Comparison of ENCODE assay signal across 8 cellular contexts in the genomic region with DNA sequence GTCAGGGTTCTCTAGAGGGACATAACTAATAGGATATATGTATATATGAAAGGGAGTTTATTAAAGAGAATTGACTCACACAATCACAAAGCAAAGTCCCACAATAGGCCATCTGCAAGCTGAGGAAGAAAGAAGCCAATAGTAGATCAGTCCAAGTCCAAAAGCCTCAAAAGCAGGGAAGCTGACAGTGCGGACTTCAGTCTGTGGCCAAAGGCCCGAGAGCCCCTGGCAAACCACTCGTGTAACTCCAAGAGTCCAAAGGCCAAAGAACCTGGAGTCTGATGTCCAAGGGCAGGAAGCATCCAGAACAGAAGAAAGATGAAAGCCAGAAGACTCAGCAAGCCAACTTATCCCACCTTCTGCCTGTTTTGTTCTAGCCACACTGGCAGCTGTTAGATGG. TPM values are rescaled to one million over a fixed set of nuclear protein-coding genes. Genes with fewer than 3 reads are reported as not detected.
A peak's percentile ranks its signal among the peaks of the same experiment; 100 is the strongest.
DNase-seq lines count a peak whose midpoint lies in the region; ATAC-seq and TF ChIP-seq lines count a peak whose summit lies in the region.
"Not testable (repeated sequence)": the region's sequence is repeated elsewhere in the genome, so short reads cannot be mapped to it uniquely, and the experiment has no call there.

No MANE protein-coding gene starts in this region.

- BruUV-seq in Calu3 (replicated peaks; lab: Mats Ljungman, UMichigan) = TSS peak; percentile 9

- H3K9me3 Mint-ChIP-seq in Calu3 (ENCODE audit: low read depth, unreplicated experiment); activated CD4-positive, alpha-beta T cell treated with anti-CD3 and anti-CD28 coated beads for 36 hours (ENCODE audit: low read depth); activated T-cell treated with anti-CD3 and anti-CD28 coated beads, Interleukin-2, amount 50 U/mL, for 72 hours; activated naive CD8-positive, alpha-beta T cell (ENCODE audit: low read depth); naive thymus-derived CD4-positive, alpha-beta T cell; type B pancreatic cell: not testable (repeated sequence)

- H3K4me3 Mint-ChIP-seq in Calu3 (ENCODE audit: low read depth, unreplicated experiment); activated CD4-positive, alpha-beta T cell treated with anti-CD3 and anti-CD28 coated beads for 36 hours; activated T-cell treated with anti-CD3 and anti-CD28 coated beads, Interleukin-2, amount 50 U/mL, for 72 hours; activated naive CD8-positive, alpha-beta T cell; naive thymus-derived CD4-positive, alpha-beta T cell; type B pancreatic cell: not testable (repeated sequence)

- H3K27me3 ChIP-seq in liver (ENCODE audit: control insufficient read depth in 4 of 4, insufficient read depth in 4 of 4, low read length in 3 of 4); naive thymus-derived CD4-positive, alpha-beta T cell (ENCODE audit: control insufficient read depth in 2 of 2, insufficient read depth in 2 of 2, low read length in 2 of 2); skeletal muscle tissue (ENCODE audit: control insufficient read depth in 3 of 3, insufficient read depth in 3 of 3, low read length in 3 of 3): not testable (repeated sequence)

- CTCF ChIA-PET in Calu3 (lab: Charles Lee); activated CD4-positive, alpha-beta T cell treated with anti-CD3 and anti-CD28 coated beads for 36 hours (lab: Charles Lee); naive thymus-derived CD4-positive, alpha-beta T cell (lab: Charles Lee): not testable (repeated sequence)

- H3K4me1 Mint-ChIP-seq in Calu3 (ENCODE audit: low read depth, unreplicated experiment); activated CD4-positive, alpha-beta T cell treated with anti-CD3 and anti-CD28 coated beads for 36 hours; activated T-cell treated with anti-CD3 and anti-CD28 coated beads, Interleukin-2, amount 50 U/mL, for 72 hours (ENCODE audit: low read depth); activated naive CD8-positive, alpha-beta T cell (ENCODE audit: low read depth); naive thymus-derived CD4-positive, alpha-beta T cell; type B pancreatic cell (ENCODE audit: unreplicated experiment): not testable (repeated sequence)

- not testable (repeated sequence) for H3K9ac ChIP-seq in liver (ENCODE audit: low read depth in 1 of 2, low read length in 2 of 2)
- peak overlapping the region in 2 of 3 donors; percentile 21 to 72 for H3K9ac ChIP-seq in skeletal muscle tissue (ENCODE audit: low read depth in 1 of 3, low read length in 3 of 3)

- not testable (repeated sequence) for TF ChIP-seq CTCF in Calu3 (IDR thresholded peaks at IDR 0.05; ENCODE audit: unreplicated experiment); liver (IDR thresholded peaks at IDR 0.05; ENCODE audit: low read depth, low read length, missing input control); type B pancreatic cell (conservative IDR thresholded peaks at IDR 0.05)

- H3K36me3 ChIP-seq in liver (ENCODE audit: control insufficient read depth in 4 of 4, insufficient read depth in 3 of 4, low read depth in 1 of 4, low read length in 3 of 4); naive thymus-derived CD4-positive, alpha-beta T cell (ENCODE audit: control insufficient read depth in 2 of 3, insufficient read depth in 3 of 3, low read length in 3 of 3); skeletal muscle tissue (ENCODE audit: control insufficient read depth in 3 of 3, insufficient read depth in 3 of 3, low read length in 3 of 3): not testable (repeated sequence)

- not testable (repeated sequence) for H3K27me3 Mint-ChIP-seq in Calu3 (ENCODE audit: unreplicated experiment); activated CD4-positive, alpha-beta T cell treated with anti-CD3 and anti-CD28 coated beads for 36 hours; activated T-cell treated with anti-CD3 and anti-CD28 coated beads, Interleukin-2, amount 50 U/mL, for 72 hours (ENCODE audit: low read depth); activated naive CD8-positive, alpha-beta T cell; naive thymus-derived CD4-positive, alpha-beta T cell; type B pancreatic cell

- not testable (repeated sequence) for DNase-seq in Calu3; activated CD4-positive, alpha-beta T cell treated with anti-CD3 and anti-CD28 coated beads for 36 hours; activated T-cell treated with anti-CD3 and anti-CD28 coated beads, Interleukin-2, amount 50 U/mL, for 72 hours; naive thymus-derived CD4-positive, alpha-beta T cell; type B pancreatic cell (ENCODE audit: extremely low spot score, unreplicated experiment)

- H3K4me1 ChIP-seq in liver (ENCODE audit: control insufficient read depth in 4 of 4, insufficient read depth in 4 of 4, low read length in 3 of 4) (peaks cover 7 to 27% (median 19%) of the 10 kb centered on the region in 4 donors), skeletal muscle tissue (ENCODE audit: control insufficient read depth in 3 of 3, insufficient read depth in 3 of 3, low read length in 3 of 3) (peaks cover 26 to 38% (median 30%) of the 10 kb centered on the region in 3 donors)
- H3K4me1 ChIP-seq in naive thymus-derived CD4-positive, alpha-beta T cell (ENCODE audit: control insufficient read depth in 2 of 2, insufficient read depth in 2 of 2, low read length in 2 of 2) = not testable (repeated sequence)

- H3K4me3 ChIP-seq in liver (ENCODE audit: low read depth in 1 of 3, low read length in 3 of 3); naive thymus-derived CD4-positive, alpha-beta T cell (ENCODE audit: low read length); skeletal muscle tissue (ENCODE audit: low read length in 3 of 3): not testable (repeated sequence)

- H3K27ac ChIP-seq in liver (ENCODE audit: low read depth in 1 of 2, low read length in 2 of 2); naive thymus-derived CD4-positive, alpha-beta T cell (ENCODE audit: low read depth, low read length): not testable (repeated sequence)
- H3K27ac ChIP-seq in skeletal muscle tissue (ENCODE audit: low read depth, low read length) = peak overlapping the region; percentile 36

- intact Hi-C loops in Calu3 (cut with micrococcal nuclease; ENCODE audit: unreplicated experiment); activated CD4-positive, alpha-beta T cell treated with anti-CD3 and anti-CD28 coated beads for 36 hours (cut with DNase I, micrococcal nuclease); naive thymus-derived CD4-positive, alpha-beta T cell (cut with micrococcal nuclease): not testable (repeated sequence)

- peaks cover 20% of the 10 kb centered on the region for H3K36me3 Mint-ChIP-seq in Calu3 (ENCODE audit: insufficient read depth, unreplicated experiment)
- not testable (repeated sequence) for H3K36me3 Mint-ChIP-seq in activated CD4-positive, alpha-beta T cell treated with anti-CD3 and anti-CD28 coated beads for 36 hours (ENCODE audit: low read depth); activated T-cell treated with anti-CD3 and anti-CD28 coated beads, Interleukin-2, amount 50 U/mL, for 72 hours (ENCODE audit: insufficient read depth in 2 of 2); activated naive CD8-positive, alpha-beta T cell; type B pancreatic cell
- peaks cover 0 to 13% (median 0%) of the 10 kb centered on the region in 5 donors for H3K36me3 Mint-ChIP-seq in naive thymus-derived CD4-positive, alpha-beta T cell

- not testable (repeated sequence) for ATAC-seq in activated CD4-positive, alpha-beta T cell treated with anti-CD3 and anti-CD28 coated beads for 36 hours; activated T-cell treated with anti-CD3 and anti-CD28 coated beads, Interleukin-2, amount 50 U/mL, for 72 hours (replicated peaks in 1 of 2); naive thymus-derived CD4-positive, alpha-beta T cell

- POLR2A ChIA-PET in activated CD4-positive, alpha-beta T cell treated with anti-CD3 and anti-CD28 coated beads for 36 hours (lab: Charles Lee); naive thymus-derived CD4-positive, alpha-beta T cell (lab: Charles Lee): not testable (repeated sequence)

- H3K27ac Mint-ChIP-seq in Calu3 (ENCODE audit: unreplicated experiment) = not testable (repeated sequence)
- peak overlapping the region; percentile 28 for H3K27ac Mint-ChIP-seq in activated CD4-positive, alpha-beta T cell treated with anti-CD3 and anti-CD28 coated beads for 36 hours
- H3K27ac Mint-ChIP-seq in activated T-cell treated with anti-CD3 and anti-CD28 coated beads, Interleukin-2, amount 50 U/mL, for 72 hours = peak overlapping the region; percentile 21
- peak overlapping the region; percentile 50 for H3K27ac Mint-ChIP-seq in activated naive CD8-positive, alpha-beta T cell
- peak overlapping the region in 8 of 9 donors; percentile 29 to 86 (median 68) for H3K27ac Mint-ChIP-seq in naive thymus-derived CD4-positive, alpha-beta T cell
- H3K27ac Mint-ChIP-seq in type B pancreatic cell = peak overlapping the region; percentile 41

- WGBS in liver = 28% methylated on average over 3 of the region's 3 CpGs

- peak in 1 of 2 donors; percentile 42 for TF ChIP-seq RAD21 in liver (IDR thresholded peaks at IDR 0.05)

- not testable (repeated sequence) for H3K9me3 ChIP-seq in liver (ENCODE audit: control insufficient read depth in 4 of 4, low read length in 3 of 4); naive thymus-derived CD4-positive, alpha-beta T cell (ENCODE audit: control insufficient read depth in 2 of 3, low read length in 3 of 3); skeletal muscle tissue (ENCODE audit: control insufficient read depth in 3 of 3, low read length in 3 of 3)

RNA-seq across cellular contexts. Expression of a gene that starts 54.3 kb away (rescaled TPM):
- 112 and 124 TPM in 2 replicates for total RNA-seq in Calu3 (2022)
- total RNA-seq in activated CD4-positive, alpha-beta T cell treated with anti-CD3 and anti-CD28 coated beads for 36 hours = 10 to 100 TPM; 60.0 to 70.7 TPM
- 10 to 100 TPM; 21.9 to 30.0 TPM for total RNA-seq in activated T-cell treated with anti-CD3 and anti-CD28 coated beads, Interleukin-2, amount 50 U/mL, for 72 hours
- total RNA-seq in liver = 10 to 100 TPM; 29.0 to 35.8 TPM
- polyA plus RNA-seq in liver = 10 to 100 TPM; 18.3 to 25.3 TPM
- total RNA-seq in naive thymus-derived CD4-positive, alpha-beta T cell = 10 to 100 TPM; 40.3 to 74.0 (median 63.0) TPM
- polyA plus RNA-seq in naive thymus-derived CD4-positive, alpha-beta T cell = 10 to 100 TPM; 17.1 to 25.1 TPM
- total RNA-seq in skeletal muscle tissue = 32.9 TPM
- total RNA-seq in type B pancreatic cell (ENCODE audit: low replicate concordance) = 54.1 and 56.1 TPM in 2 replicates
